In genomic region chr18:35139517-35139916, GRCh38 we compare ENCODE assay signal across 16 cellular contexts.
A peak's percentile ranks its signal among the peaks of the same experiment; 100 is the strongest.
DNase-seq lines count a peak whose midpoint lies in the region; ATAC-seq and TF ChIP-seq lines count a peak whose summit lies in the region.
"Had no signal": no experiment of that assay in that cellular context is flagged by ENCODE, and none has a peak within 500 bp of the region (broad histone marks: within the 10 kb centered on the region; RNA-seq: fewer than 3 reads in every experiment).

No MANE protein-coding gene starts in this region.

- H3K36me3 ChIP-seq in NT2/D1 (ENCODE audit: insufficient read depth, insufficient read length, low read length) (peaks cover 27% of the 10 kb centered on the region), PC-9 (ENCODE audit: low read depth) (no peaks in the 10 kb centered on the region)

- no peak for DNase-seq in natural killer cell
- no peak for DNase-seq in natural killer cell treated with Interleukin-12 subunit alpha and Interleukin-12 subunit beta and Interleukin-15 and Interleukin-18, amount 100 ng/mL, for 72 hours (ENCODE audit: low spot score)
- peak; percentile 38 for DNase-seq in NT2/D1 (ENCODE audit: low read depth, low spot score)
- DNase-seq in iPS-NIHi7 (ENCODE audit: extremely low spot score) = peak; percentile 37
- no peak for DNase-seq in kidney glomerular epithelial cell (lab: John Stamatoyannopoulos, UW)
- DNase-seq in cerebellum (ENCODE audit: low spot score) = no peak
- no peak for DNase-seq in PC-9
- DNase-seq: CD8-positive, alpha-beta T cell; COR-L47; DMS153; GF-D8; HCEC 1CT; HFFc6 had no signal

- CTCF ChIA-PET in PC-9 (lab: Charles Lee) = no interaction called here

- no peak overlapping the region for H3K4me3 Mint-ChIP-seq in natural killer cell
- H3K4me3 Mint-ChIP-seq in natural killer cell treated with Interleukin-12 subunit alpha and Interleukin-12 subunit beta and Interleukin-15 and Interleukin-18, amount 100 ng/mL, for 72 hours = no peak overlapping the region
- H3K4me3 Mint-ChIP-seq: CD14-positive monocyte; CD8-positive, alpha-beta T cell; HFFc6 had no signal

- no TSS peak for BruUV-seq in PC-9 (replicated peaks; lab: Mats Ljungman, UMichigan)

- H3K27ac ChIP-seq in PC-9 = no peak overlapping the region
- H3K27ac ChIP-seq: A549, HL-60 had no signal

- no peak overlapping the region for H3K4me2 ChIP-seq in PC-9
- H3K4me2 ChIP-seq: A549 had no signal

- H4K20me1 ChIP-seq in PC-9 (ENCODE audit: insufficient read depth) = no peaks in the 10 kb centered on the region

- peak overlapping the region; percentile 39 to 80 for H3K27ac Mint-ChIP-seq in natural killer cell
- no peak overlapping the region for H3K27ac Mint-ChIP-seq in natural killer cell treated with Interleukin-12 subunit alpha and Interleukin-12 subunit beta and Interleukin-15 and Interleukin-18, amount 100 ng/mL, for 72 hours
- H3K27ac Mint-ChIP-seq: CD8-positive, alpha-beta T cell; HFFc6 had no signal

- no peak overlapping the region for H3K4me3 ChIP-seq in NT2/D1 (ENCODE audit: insufficient read length, low read depth)
- H3K4me3 ChIP-seq in PC-9 = no peak overlapping the region
- H3K4me3 ChIP-seq: A549 had no signal

- peaks cover 14% of the 10 kb centered on the region for H3K36me3 Mint-ChIP-seq in natural killer cell
- peaks cover 4% of the 10 kb centered on the region for H3K36me3 Mint-ChIP-seq in natural killer cell treated with Interleukin-12 subunit alpha and Interleukin-12 subunit beta and Interleukin-15 and Interleukin-18, amount 100 ng/mL, for 72 hours

- H3K9me2 ChIP-seq in PC-9 (ENCODE audit: insufficient read depth) = no peaks in the 10 kb centered on the region

- H3F3A ChIP-seq in PC-9 (ENCODE audit: insufficient read depth, low read depth) = no peaks in the 10 kb centered on the region

- no peaks in the 10 kb centered on the region for H3K79me2 ChIP-seq in PC-9 (ENCODE audit: low read depth)

- no peaks in the 10 kb centered on the region for H3K27me3 ChIP-seq in NT2/D1 (ENCODE audit: insufficient read depth, insufficient read length)
- H3K27me3 ChIP-seq in PC-9 (ENCODE audit: insufficient read depth, low read depth) = no peaks in the 10 kb centered on the region

- TF ChIP-seq CTCF in natural killer cell (IDR thresholded peaks at IDR 0.05) (no peak), PC-9 (conservative IDR thresholded peaks at IDR 0.05) (no peak)

- no peaks in the 10 kb centered on the region for H3K9me3 ChIP-seq in NT2/D1 (ENCODE audit: insufficient read depth, low read length)
- no peaks in the 10 kb centered on the region for H3K9me3 ChIP-seq in PC-9 (ENCODE audit: insufficient read depth, low read depth)
- H3K9me3 ChIP-seq: A549 had no signal

- no peak overlapping the region for H2AFZ ChIP-seq in PC-9

- no peak overlapping the region for H3K9ac ChIP-seq in NT2/D1 (ENCODE audit: insufficient read length, low read depth)

- POLR2A ChIA-PET in PC-9 (lab: Charles Lee; ENCODE audit: unreplicated experiment) = no interaction called here

- H3K4me1 ChIP-seq in NT2/D1 (ENCODE audit: insufficient read depth, insufficient read length) (peaks cover 3% of the 10 kb centered on the region), PC-9 (replicated peaks; ENCODE audit: insufficient read depth) (no peaks in the 10 kb centered on the region)
- H3K4me1 ChIP-seq: A549 had no signal

- H3K4me1 Mint-ChIP-seq in natural killer cell = peaks cover 51 to 52% of the 10 kb centered on the region in 2 donors
- H3K4me1 Mint-ChIP-seq in natural killer cell treated with Interleukin-12 subunit alpha and Interleukin-12 subunit beta and Interleukin-15 and Interleukin-18, amount 100 ng/mL, for 72 hours (ENCODE audit: low read depth in 2 of 2) = peaks cover 16 to 20% of the 10 kb centered on the region in 2 donors

- H3K9me3 Mint-ChIP-seq in natural killer cell = no peaks in the 10 kb centered on the region
- no peaks in the 10 kb centered on the region for H3K9me3 Mint-ChIP-seq in natural killer cell treated with Interleukin-12 subunit alpha and Interleukin-12 subunit beta and Interleukin-15 and Interleukin-18, amount 100 ng/mL, for 72 hours
- H3K9me3 Mint-ChIP-seq: CD14-positive monocyte; CD8-positive, alpha-beta T cell; HFFc6 had no signal

- H3K27me3 Mint-ChIP-seq in natural killer cell (ENCODE audit: low read depth in 2 of 2) = no peaks in the 10 kb centered on the region
- no peaks in the 10 kb centered on the region for H3K27me3 Mint-ChIP-seq in natural killer cell treated with Interleukin-12 subunit alpha and Interleukin-12 subunit beta and Interleukin-15 and Interleukin-18, amount 100 ng/mL, for 72 hours

- ATAC-seq in natural killer cell = no peak
- ATAC-seq in natural killer cell treated with Interleukin-12 subunit alpha and Interleukin-12 subunit beta and Interleukin-15 and Interleukin-18, amount 100 ng/mL, for 72 hours = no peak
- ATAC-seq: A549; CD8-positive, alpha-beta T cell had no signal

- intact Hi-C loops in natural killer cell (cut with micrococcal nuclease) (no loop called here), PC-9 (cut with micrococcal nuclease; ENCODE audit: unreplicated experiment) (no loop called here)

Comparison
In these comparisons a context has a peak if more than half of its experiments do, and no peak if none do; other contexts are left out.
1. H3K27ac Mint-ChIP-seq: peak in natural killer cell (2 of 2); none in natural killer cell treated with Interleukin-12 subunit alpha and Interleukin-12 subunit beta and Interleukin-15 and Interleukin-18, amount 100 ng/mL, for 72 hours (0 of 2).
2. DNase-seq: peak in NT2/D1 (single experiment) and iPS-NIHi7 (single experiment); none in natural killer cell (single experiment), natural killer cell treated with Interleukin-12 subunit alpha and Interleukin-12 subunit beta and Interleukin-15 and Interleukin-18, amount 100 ng/mL, for 72 hours (single experiment), kidney glomerular epithelial cell (single experiment), cerebellum (single experiment) and PC-9 (0 of 2).